In the genomic region with DNA sequence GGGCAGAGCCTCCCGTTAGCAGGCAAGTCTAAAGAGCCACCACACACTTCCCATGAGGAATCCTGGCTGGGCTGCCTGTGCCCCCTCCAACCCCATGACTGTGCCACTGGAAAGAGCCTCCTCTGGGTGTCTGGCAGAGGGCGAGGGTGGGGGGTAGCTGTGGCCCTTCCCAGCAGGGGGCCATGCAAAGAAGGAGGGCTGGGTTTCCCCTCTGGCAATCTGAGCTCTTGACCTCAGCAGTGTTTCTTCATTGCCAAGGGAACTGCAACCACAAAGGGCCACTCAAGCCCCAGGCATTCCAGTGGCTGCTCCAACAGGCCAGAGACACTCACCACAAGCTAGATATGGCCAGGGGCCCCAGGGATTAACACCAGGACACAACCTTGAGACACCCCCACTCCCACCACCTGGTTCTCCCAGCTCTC, we compare ENCODE assay signal across 10 cellular contexts. TPM values are rescaled to one million over a fixed set of nuclear protein-coding genes. Genes with fewer than 3 reads are reported as not detected.
DNase-seq lines count a peak whose midpoint lies in the region; ATAC-seq and TF ChIP-seq lines count a peak whose summit lies in the region.
"Had no signal": no experiment of that assay in that cellular context is flagged by ENCODE, and none has a peak within 500 bp of the region (broad histone marks: within the 10 kb centered on the region; RNA-seq: fewer than 3 reads in every experiment).

No MANE protein-coding gene starts in this region.

- H3K27ac ChIP-seq in BLaER1 = no peak overlapping the region
- H3K27ac ChIP-seq in brain microvascular endothelial cell = peak overlapping the region; percentile 2
- H3K27ac ChIP-seq in lower lobe of right lung = peak overlapping the region; percentile 79
- H3K27ac ChIP-seq in vagina = no peak overlapping the region

- H3K36me3 ChIP-seq in BLaER1 (peaks cover 10% of the 10 kb centered on the region), brain microvascular endothelial cell (replicated peaks) (no peaks in the 10 kb centered on the region), lower lobe of right lung (peaks cover 9% of the 10 kb centered on the region), vagina (no peaks in the 10 kb centered on the region)

- intact Hi-C loops in lower lobe of right lung (cut with DNase I) (no loop called here), vagina (cut with DNase I) (loop anchor here (5.0 kb wide), 1 partner anchor 35 kb away; no protein-coding TSS in a partner anchor)

- no peaks in the 10 kb centered on the region for H3K9me3 Mint-ChIP-seq in immature natural killer cell

- H3K4me1 ChIP-seq in BLaER1 (peaks cover 68% of the 10 kb centered on the region), lower lobe of right lung (peaks cover 55% of the 10 kb centered on the region), vagina (peaks cover 7% of the 10 kb centered on the region)

- H3K4me2 ChIP-seq in BLaER1 = peak overlapping the region; percentile 90

- H3K36me3 Mint-ChIP-seq in immature natural killer cell = no peaks in the 10 kb centered on the region

- H3K27ac Mint-ChIP-seq in immature natural killer cell = no peak overlapping the region

- no peak overlapping the region for H3K4me3 Mint-ChIP-seq in immature natural killer cell

- DNase-seq in HT1080 (ENCODE audit: low read depth) = peak; percentile 95
- DNase-seq in brain microvascular endothelial cell = peak; percentile 95
- peak; percentile 78 for DNase-seq in lower lobe of right lung
- no peak for DNase-seq in vagina (ENCODE audit: extremely low spot score in 2 of 2)
- no peak for DNase-seq in immature natural killer cell
- DNase-seq: NCI-H345 had no signal

- in situ Hi-C loops in brain microvascular endothelial cell (cut with HindIII; ENCODE audit: low pct_ligation_motif_present, low sequenced_read_pairs) = no loop called here

- no peak for TF ChIP-seq POLR2A in vagina (IDR thresholded peaks at IDR 0.05)

- no peak overlapping the region for H3K9ac ChIP-seq in BLaER1

- H3K27me3 ChIP-seq in BLaER1 (peaks cover 34% of the 10 kb centered on the region), brain microvascular endothelial cell (replicated peaks) (peaks cover 6% of the 10 kb centered on the region), lower lobe of right lung (ENCODE audit: low read depth) (peaks cover 13% of the 10 kb centered on the region), vagina (no peaks in the 10 kb centered on the region)

- H3K9me3 ChIP-seq in BLaER1 = no peaks in the 10 kb centered on the region
- no peaks in the 10 kb centered on the region for H3K9me3 ChIP-seq in lower lobe of right lung
- no peaks in the 10 kb centered on the region for H3K9me3 ChIP-seq in vagina

- ATAC-seq in lower lobe of right lung = peak; percentile 79 to 81
- ATAC-seq in HG03196 (IDR thresholded peaks at IDR 0.05; ENCODE audit: unreplicated experiment) = no peak
- ATAC-seq in GM21447 (IDR thresholded peaks at IDR 0.05; ENCODE audit: unreplicated experiment) = no peak

- H3K4me1 Mint-ChIP-seq in immature natural killer cell = peaks cover 5 to 12% of the 10 kb centered on the region in 2 donors

- TF ChIP-seq CTCF in brain microvascular endothelial cell (IDR thresholded peaks at IDR 0.05; ENCODE audit: low read depth, low read length, missing control alignments) (no peak), lower lobe of right lung (IDR thresholded peaks at IDR 0.05) (no peak), vagina (IDR thresholded peaks at IDR 0.05) (no peak)

- H3K4me3 ChIP-seq in BLaER1 = no peak overlapping the region
- no peak overlapping the region for H3K4me3 ChIP-seq in brain microvascular endothelial cell (ENCODE audit: low read depth, low read length)
- H3K4me3 ChIP-seq in lower lobe of right lung = no peak overlapping the region
- H3K4me3 ChIP-seq in vagina = no peak overlapping the region

- peaks cover 1 to 10% (median 5%) of the 10 kb centered on the region in 3 donors for H3K27me3 Mint-ChIP-seq in immature natural killer cell (ENCODE audit: low read depth in 3 of 3)

- H4K20me1 ChIP-seq in BLaER1 = peaks cover 2% of the 10 kb centered on the region

RNA-seq across cellular contexts. Expression of a gene that starts 1.7 kb away (rescaled TPM):
- total RNA-seq in HT1080 (2014; rRNA removed; shearing (Covaris generic)) = 0.13 TPM in 1 of 2 replicates, not detected in the other
- 0.56 and 0.71 TPM in 2 replicates for polyA plus RNA-seq in HT1080 (2015; cell fraction: cytosol; rRNA removed)
- 1.2 and 1.3 TPM in 2 replicates for polyA plus RNA-seq in HT1080 (2015; cell fraction: nucleus; rRNA removed)
- total RNA-seq in lower lobe of right lung (11.8 TPM), vagina (49.1 TPM)
- not detected for polyA plus RNA-seq in immature natural killer cell

RNA-seq across cellular contexts. Expression of a gene that starts 7.2 kb away (rescaled TPM):
- total RNA-seq in HT1080 (2014; rRNA removed; shearing (Covaris generic)) = 230 and 244 TPM in 2 replicates
- polyA plus RNA-seq in HT1080 (2015; cell fraction: cytosol; rRNA removed) = 159 and 202 TPM in 2 replicates
- polyA plus RNA-seq in HT1080 (2015; cell fraction: nucleus; rRNA removed) = 63.4 and 70.7 TPM in 2 replicates
- total RNA-seq in lower lobe of right lung (76.8 TPM), vagina (105 TPM)
- 100 to 1,000 TPM; 125 to 157 (median 132) TPM for polyA plus RNA-seq in immature natural killer cell

RNA-seq across cellular contexts. Expression of a gene that starts 8.3 kb away (rescaled TPM):
- 19.3 and 24.0 TPM in 2 replicates for total RNA-seq in HT1080 (2014; rRNA removed; shearing (Covaris generic))
- polyA plus RNA-seq in HT1080 (2015; cell fraction: cytosol; rRNA removed) = 24.5 and 26.0 TPM in 2 replicates
- polyA plus RNA-seq in HT1080 (2015; cell fraction: nucleus; rRNA removed) = 28.3 and 30.0 TPM in 2 replicates
- total RNA-seq in lower lobe of right lung = 35.1 TPM
- 55.7 TPM for total RNA-seq in vagina
- polyA plus RNA-seq in immature natural killer cell = 10 to 100 TPM; 13.8 to 26.2 (median 19.5) TPM

RNA-seq across cellular contexts. Expression of a gene that starts 8.3 kb away (rescaled TPM):
- not detected in 2 replicates for total RNA-seq in HT1080 (2014; rRNA removed; shearing (Covaris generic))
- not detected in 2 replicates for polyA plus RNA-seq in HT1080 (2015; cell fraction: cytosol; rRNA removed)
- not detected in 2 replicates for polyA plus RNA-seq in HT1080 (2015; cell fraction: nucleus; rRNA removed)
- not detected for total RNA-seq in lower lobe of right lung
- 0.25 TPM for total RNA-seq in vagina
- polyA plus RNA-seq in immature natural killer cell = not detected
- polyA plus RNA-seq: adipose tissue had no signal

RNA-seq across cellular contexts. Expression of a gene that starts 34.0 kb away (rescaled TPM):
- total RNA-seq in HT1080 (2014; rRNA removed; shearing (Covaris generic)) = 0.53 and 1.2 TPM in 2 replicates
- polyA plus RNA-seq in HT1080 (2015; cell fraction: cytosol; rRNA removed) = 0.35 and 0.68 TPM in 2 replicates
- 8.9 and 10.4 TPM in 2 replicates for polyA plus RNA-seq in HT1080 (2015; cell fraction: nucleus; rRNA removed)
- total RNA-seq in lower lobe of right lung (2.5 TPM), vagina (0.98 TPM)
- not detected for polyA plus RNA-seq in immature natural killer cell

Comparison
In these comparisons a context has a peak if more than half of its experiments do, and no peak if none do; other contexts are left out.
1. H3K27ac ChIP-seq: peak in brain microvascular endothelial cell (single experiment) and lower lobe of right lung (single experiment); none in BLaER1 (single experiment) and vagina (single experiment).
2. DNase-seq: peak in HT1080 (single experiment), brain microvascular endothelial cell (single experiment) and lower lobe of right lung (single experiment); none in vagina (0 of 2) and immature natural killer cell (0 of 3).
3. ATAC-seq: peak in lower lobe of right lung (2 of 2); none in HG03196 (single experiment) and GM21447 (single experiment).
4. RNA of a gene that starts 1.7 kb away (total RNA-seq): 49.1 TPM in vagina (single experiment) and 11.8 TPM in lower lobe of right lung (single experiment); 0.13 TPM in HT1080; every median in the first group is over 10 times any median in the second.